In the genomic region with DNA sequence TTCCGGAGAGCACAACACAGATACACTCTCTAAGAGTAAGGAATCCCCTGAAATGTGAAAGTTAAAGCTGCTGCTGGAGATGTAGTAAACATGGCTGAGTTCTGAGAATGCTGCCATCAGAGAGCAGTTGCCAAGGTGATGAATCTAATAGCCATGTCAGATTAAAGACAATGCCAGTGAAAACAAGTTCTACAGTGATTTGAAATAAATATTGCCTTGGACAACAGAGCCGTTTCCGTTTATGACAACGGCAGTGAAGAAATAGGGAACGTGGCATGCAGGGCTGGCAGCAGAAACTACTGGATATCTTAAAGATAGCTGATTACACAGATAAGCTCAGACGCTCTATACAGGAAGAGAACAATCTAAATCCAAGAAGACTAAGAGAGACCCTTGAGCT, we compare ENCODE assay signal across 18 cellular contexts.
"Had no signal": no experiment of that assay in that cellular context is flagged by ENCODE, and none has a peak within 500 bp of the region (broad histone marks: within the 10 kb centered on the region; RNA-seq: fewer than 3 reads in every experiment).

No MANE protein-coding gene starts in this region.

- H3K4me3 Mint-ChIP-seq: activated CD8-positive, alpha-beta T cell treated with anti-CD3 and anti-CD28 coated beads for 36 hours; activated naive CD8-positive, alpha-beta T cell treated with anti-CD3 and anti-CD28 coated beads, Interleukin-2, amount 10 ng/mL, durations not matched to agents 7 days and 5 days; activated T-cell treated with anti-CD3 and anti-CD28 coated beads, Interleukin-2, amount 50 U/mL, for 72 hours; natural killer cell treated with Interleukin-12 subunit alpha and Interleukin-12 subunit beta and Interleukin-15 and Interleukin-18, amount 100 ng/mL, for 72 hours; stimulated activated naive B cell treated with anti-CD40 and anti-IgM and Interleukin-4, amounts not matched to agents 10 μg/mL and 1 μg/mL and 100 μg/mL, for 72 hours had no signal

- H3K27me3 ChIP-seq: breast epithelium, esophagus squamous epithelium, tibial nerve had no signal

- H3K4me1 Mint-ChIP-seq: activated naive CD8-positive, alpha-beta T cell treated with anti-CD3 and anti-CD28 coated beads, Interleukin-2, amount 10 ng/mL, durations not matched to agents 7 days and 5 days; stimulated activated naive B cell treated with anti-CD40 and anti-IgM and Interleukin-4, amounts not matched to agents 10 μg/mL and 1 μg/mL and 100 μg/mL, for 72 hours had no signal

- H3K9me3 ChIP-seq: breast epithelium, esophagus squamous epithelium, psoas muscle, tibial nerve had no signal

- H3K36me3 Mint-ChIP-seq: activated naive CD8-positive, alpha-beta T cell treated with anti-CD3 and anti-CD28 coated beads, Interleukin-2, amount 10 ng/mL, durations not matched to agents 7 days and 5 days; natural killer cell treated with Interleukin-12 subunit alpha and Interleukin-12 subunit beta and Interleukin-15 and Interleukin-18, amount 100 ng/mL, for 72 hours; stimulated activated naive B cell treated with anti-CD40 and anti-IgM and Interleukin-4, amounts not matched to agents 10 μg/mL and 1 μg/mL and 100 μg/mL, for 72 hours had no signal

- H3K36me3 ChIP-seq: breast epithelium, esophagus squamous epithelium, tibial nerve had no signal

- H3K4me3 ChIP-seq: breast epithelium, esophagus squamous epithelium, psoas muscle, tibial nerve had no signal

- H3K27ac Mint-ChIP-seq: activated CD8-positive, alpha-beta T cell treated with anti-CD3 and anti-CD28 coated beads for 36 hours; activated naive CD8-positive, alpha-beta T cell treated with anti-CD3 and anti-CD28 coated beads, Interleukin-2, amount 10 ng/mL, durations not matched to agents 7 days and 5 days; activated T-cell treated with anti-CD3 and anti-CD28 coated beads, Interleukin-2, amount 50 U/mL, for 72 hours; natural killer cell treated with Interleukin-12 subunit alpha and Interleukin-12 subunit beta and Interleukin-15 and Interleukin-18, amount 100 ng/mL, for 72 hours; stimulated activated naive B cell treated with anti-CD40 and anti-IgM and Interleukin-4, amounts not matched to agents 10 μg/mL and 1 μg/mL and 100 μg/mL, for 72 hours had no signal

- ATAC-seq: activated CD8-positive, alpha-beta T cell treated with anti-CD3 and anti-CD28 coated beads for 36 hours; activated T-cell treated with anti-CD3 and anti-CD28 coated beads, Interleukin-2, amount 50 U/mL, for 72 hours; left cardiac atrium; natural killer cell treated with Interleukin-12 subunit alpha and Interleukin-12 subunit beta and Interleukin-15 and Interleukin-18, amount 100 ng/mL, for 72 hours; psoas muscle; sciatic nerve; stimulated activated naive B cell treated with anti-CD40 and anti-IgM and Interleukin-4, amounts not matched to agents 10 μg/mL and 1 μg/mL and 100 μg/mL, for 72 hours had no signal

- DNase-seq: activated CD4-positive, alpha-beta T cell treated with anti-CD3 and anti-CD28 coated beads for 4 hours; activated CD8-positive, alpha-beta memory T cell treated with anti-CD3 and anti-CD28 coated beads, Interleukin-2, amount 50 U/mL, for 4 hours; activated CD8-positive, alpha-beta T cell treated with anti-CD3 and anti-CD28 coated beads for 36 hours; activated gamma-delta T cell treated with Interleukin-2 at 50 U/mL for 16 hours; activated naive CD8-positive, alpha-beta T cell treated with anti-CD3 and anti-CD28 coated beads, Interleukin-2, amount 10 ng/mL, durations not matched to agents 7 days and 5 days; activated T-cell treated with anti-CD3 and anti-CD28 coated beads, Interleukin-2, amount 50 U/mL, for 72 hours; anterior cingulate cortex; esophagus squamous epithelium; foreskin fibroblast; glutamatergic neuron; left cardiac atrium; psoas muscle; stimulated activated CD4-positive, alpha-beta T cell treated with anti-CD3 and anti-CD28 coated beads, Interleukin-2, amount 100 ng/mL, for 24 hours; stimulated activated naive B cell treated with anti-CD40 and anti-IgM and Interleukin-4, amounts not matched to agents 10 μg/mL and 1 μg/mL and 100 μg/mL, for 72 hours had no signal

- H3K4me1 ChIP-seq: breast epithelium, psoas muscle had no signal

- H3K27ac ChIP-seq: breast epithelium, esophagus squamous epithelium, psoas muscle, tibial nerve had no signal

- H3K27me3 Mint-ChIP-seq: activated CD8-positive, alpha-beta T cell treated with anti-CD3 and anti-CD28 coated beads for 36 hours; activated naive CD8-positive, alpha-beta T cell treated with anti-CD3 and anti-CD28 coated beads, Interleukin-2, amount 10 ng/mL, durations not matched to agents 7 days and 5 days; natural killer cell treated with Interleukin-12 subunit alpha and Interleukin-12 subunit beta and Interleukin-15 and Interleukin-18, amount 100 ng/mL, for 72 hours; stimulated activated naive B cell treated with anti-CD40 and anti-IgM and Interleukin-4, amounts not matched to agents 10 μg/mL and 1 μg/mL and 100 μg/mL, for 72 hours had no signal

- H3K9me3 Mint-ChIP-seq: activated CD8-positive, alpha-beta T cell treated with anti-CD3 and anti-CD28 coated beads for 36 hours; activated naive CD8-positive, alpha-beta T cell treated with anti-CD3 and anti-CD28 coated beads, Interleukin-2, amount 10 ng/mL, durations not matched to agents 7 days and 5 days; stimulated activated naive B cell treated with anti-CD40 and anti-IgM and Interleukin-4, amounts not matched to agents 10 μg/mL and 1 μg/mL and 100 μg/mL, for 72 hours had no signal
